8 cellular contexts compared by ENCODE assay signal in the genomic region with DNA sequence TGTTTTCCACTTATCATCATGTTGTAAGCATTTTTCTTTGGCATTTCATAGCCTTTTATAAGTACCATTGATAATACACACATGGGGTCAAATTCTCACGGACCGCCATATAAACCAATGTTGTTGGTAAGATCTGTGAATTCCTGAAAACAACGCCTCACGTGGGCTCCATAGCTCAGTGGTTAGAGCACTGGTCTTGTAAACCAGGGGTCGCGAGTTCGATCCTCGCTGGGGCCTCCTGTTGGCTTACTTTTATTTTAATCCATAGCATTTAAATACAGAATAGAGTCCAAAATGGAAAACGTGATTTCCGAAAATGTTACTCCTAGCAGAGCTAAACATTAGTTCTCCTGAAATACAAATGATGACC.
DNase-seq lines count a peak whose midpoint lies in the region; ATAC-seq and TF ChIP-seq lines count a peak whose summit lies in the region.

No MANE protein-coding gene starts in this region.

- H3K36me3 Mint-ChIP-seq in nephron progenitor cell (ENCODE audit: low read depth) = no peaks in the 10 kb centered on the region

- H4K20me1 ChIP-seq in PC-3 (ENCODE audit: low read length) = no peaks in the 10 kb centered on the region

- H3K9ac ChIP-seq in PC-3 (ENCODE audit: low read length) (peak overlapping the region; percentile 86), stomach smooth muscle (ENCODE audit: low read length in 2 of 2) (peak overlapping the region; percentile 47 to 68)

- CTCF ChIA-PET in PC-3 (lab: Charles Lee) = interaction anchor here (0.5 to 2.6 kb wide), 7 partner anchors 10 to 988 kb away, joined by 3 to 29 read pairs (median 3); partner anchors contain the start of genes FAM177B, TAF1A and TLR5

- H3K36me3 ChIP-seq in PC-3 (ENCODE audit: low read depth, low read length) (no peaks in the 10 kb centered on the region), stomach smooth muscle (ENCODE audit: control insufficient read depth in 2 of 2, insufficient read depth in 2 of 2, low read length in 2 of 2) (no peaks in the 10 kb centered on the region)

- peak; percentile 35 for DNase-seq in 8988T
- DNase-seq in PC-3 = peak; percentile 97
- peak; percentile 83 to 84 for DNase-seq in activated T-cell treated with anti-CD3 and anti-CD28 coated beads, Interleukin-2, amount 50 U/mL, for 48 hours
- DNase-seq in fibroblast of mammary gland (ENCODE audit: low read depth) = peak; percentile 78
- peak; percentile 59 for DNase-seq in nephron progenitor cell

- H3K27ac ChIP-seq in PC-3 (ENCODE audit: low read length) (no peak overlapping the region), stomach smooth muscle (ENCODE audit: low read length) (peak overlapping the region; percentile 64)

- H3F3A ChIP-seq in PC-3 (ENCODE audit: low read length, unreplicated experiment) = no peaks in the 10 kb centered on the region

- peaks cover 15% of the 10 kb centered on the region for H3K4me1 Mint-ChIP-seq in nephron progenitor cell

- H3K4me3 ChIP-seq in PC-3 (ENCODE audit: low read length) (peak overlapping the region; percentile 70), fibroblast of mammary gland (ENCODE audit: control insufficient read depth, low read depth, low read length) (peak overlapping the region; percentile 60), stomach smooth muscle (ENCODE audit: low read length in 2 of 2) (peak overlapping the region in 1 of 2 donors; percentile 71)

- POLR2A ChIA-PET in PC-3 (lab: Charles Lee; ENCODE audit: unreplicated experiment) = interaction anchor here (0.7 kb wide), 1 partner anchor 246 kb away, joined by 5 read pairs; no protein-coding TSS in a partner anchor

- intact Hi-C loops in PC-3 (cut with micrococcal nuclease) = loop anchor here (1.0 to 10.0 kb wide), 9 partner anchors 82 to 620 kb away; partner anchors contain the start of gene TAF1A

- H3K4me3 Mint-ChIP-seq in nephron progenitor cell = peak overlapping the region; percentile 84

- H2AFZ ChIP-seq in PC-3 (ENCODE audit: low read length) = peak overlapping the region; percentile 81

- H3K9me3 ChIP-seq in PC-3 (ENCODE audit: low read length) (no peaks in the 10 kb centered on the region), stomach smooth muscle (ENCODE audit: control insufficient read depth in 2 of 2, low read length in 2 of 2) (no peaks in the 10 kb centered on the region)

- H3K9me2 ChIP-seq in PC-3 (replicated peaks; ENCODE audit: low read length) = no peaks in the 10 kb centered on the region

- H3K79me2 ChIP-seq in PC-3 (ENCODE audit: low read length) = no peaks in the 10 kb centered on the region

- ATAC-seq in GM18870 (IDR thresholded peaks at IDR 0.05; ENCODE audit: unreplicated experiment) = peak; percentile 17
- ATAC-seq in HG03439 (IDR thresholded peaks at IDR 0.05; ENCODE audit: unreplicated experiment) = peak; percentile 36
- peak; percentile 36 for ATAC-seq in PC-3

- peaks cover 4% of the 10 kb centered on the region for H3K9me3 Mint-ChIP-seq in nephron progenitor cell

- TSS peak; percentile 65 for BruUV-seq in PC-3 (replicated peaks; lab: Mats Ljungman, UMichigan)

- peak overlapping the region; percentile 84 for H3K4me2 ChIP-seq in PC-3 (ENCODE audit: low read length)

- H3K27me3 ChIP-seq in PC-3 (ENCODE audit: low read length) = no peaks in the 10 kb centered on the region
- no peaks in the 10 kb centered on the region for H3K27me3 ChIP-seq in stomach smooth muscle (ENCODE audit: control insufficient read depth in 1 of 2, insufficient read depth in 2 of 2, low read length in 2 of 2)

- no peak overlapping the region for H3K27ac Mint-ChIP-seq in nephron progenitor cell

- peaks cover 23% of the 10 kb centered on the region for H3K27me3 Mint-ChIP-seq in nephron progenitor cell (ENCODE audit: low read depth, poor library complexity)

- TF ChIP-seq CTCF in PC-3 (conservative IDR thresholded peaks at IDR 0.05; ENCODE audit: low read depth, low read length) = no peak
- TF ChIP-seq CTCF in fibroblast of mammary gland (conservative IDR thresholded peaks at IDR 0.05; ENCODE audit: control insufficient read depth, insufficient read depth, low read depth, low read length) = no peak
- no peak for TF ChIP-seq CTCF in nephron progenitor cell (IDR thresholded peaks at IDR 0.05)

- H3K4me1 ChIP-seq in PC-3 (ENCODE audit: insufficient read depth, low read length) (peaks cover 7% of the 10 kb centered on the region; the same call in 1 of the 2 replicates), stomach smooth muscle (ENCODE audit: control insufficient read depth, insufficient read depth, low read length) (peaks cover 8% of the 10 kb centered on the region)

Comparison
In these comparisons a context has a peak if more than half of its experiments do, and no peak if none do; other contexts are left out.
1. DNase-seq: peak in every context shown above with its lines; median percentile 97 in PC-3; 84 in activated T-cell treated with anti-CD3 and anti-CD28 coated beads, Interleukin-2, amount 50 U/mL, for 48 hours; 78 in fibroblast of mammary gland; 59 in nephron progenitor cell; 35 in 8988T.